In the genomic region with DNA sequence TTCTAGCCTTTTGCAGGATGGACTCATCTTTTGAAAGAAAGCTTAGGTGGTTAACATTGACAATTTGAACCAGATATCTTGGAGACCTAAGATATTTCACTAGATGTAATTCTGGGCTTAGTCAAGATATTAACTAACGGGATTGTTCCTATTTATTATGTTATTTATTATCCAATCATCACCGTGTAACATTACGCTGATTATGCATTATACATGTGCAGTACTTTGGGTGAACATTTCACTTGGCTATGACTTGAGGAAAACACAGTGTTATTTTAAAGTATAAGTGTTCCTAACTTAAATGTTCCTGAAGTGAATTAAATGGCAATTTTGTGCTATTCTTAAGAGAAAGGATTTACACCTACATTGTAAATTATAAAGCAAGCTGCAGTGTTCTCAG, we compare ENCODE assay signal across 25 cellular contexts.
DNase-seq lines count a peak whose midpoint lies in the region; ATAC-seq, FAIRE-seq and TF ChIP-seq lines count a peak whose summit lies in the region.
"Had no signal": no experiment of that assay in that cellular context is flagged by ENCODE, and none has a peak within 500 bp of the region (broad histone marks: within the 10 kb centered on the region; RNA-seq: fewer than 3 reads in every experiment).

No MANE protein-coding gene starts in this region.

- BruUV-seq in K562 (replicated peaks; lab: Mats Ljungman, UMichigan), result no TSS peak

- POLR2A ChIA-PET in A549 (lab: Yijun Ruan, JAX), result no interaction called here
- POLR2A ChIA-PET in K562 (lab: Yijun Ruan, JAX), result interaction anchor here (0.6 kb wide), 1 partner anchor 1562 kb away, joined by 3 read pairs; no protein-coding TSS in a partner anchor

- FAIRE-seq in A549 (lab: Jason Lieb, UNC), result no peak
- FAIRE-seq in K562 (lab: Jason Lieb, UNC), result no peak
- FAIRE-seq: GM12878, GM12892, GM18507 had no signal

- peak; percentile 4 for DNase-seq in DMS79 treated with DMSO at 0.1 percent for 48 hours (lab: John Stamatoyannopoulos, UW)
- no peak for DNase-seq in DMS79 (lab: John Stamatoyannopoulos, UW)
- DNase-seq in A549 (ENCODE audit: low read depth in 1 of 2, low spot score in 1 of 2), result no peak
- no peak for DNase-seq in K562 (ENCODE audit: extremely low read depth in 1 of 4, low spot score in 3 of 4)
- peak; percentile 55 for DNase-seq in putamen (ENCODE audit: low spot score)
- DNase-seq in NAMALWA (ENCODE audit: low spot score), result no peak
- no peak for DNase-seq in GOT3 (lab: John Stamatoyannopoulos, UW)
- DNase-seq: ACHN; BE2C; C1 segment of cervical spinal cord; CD4-positive, alpha-beta memory T cell; CD4-positive, CD25-positive, alpha-beta regulatory T cell; CD8-positive, alpha-beta memory T cell; COR-L47; DMS 273 treated with DMSO at 0.1 percent for 48 hours; DMS153; DMS53; DND-41; EL; GDM1 had no signal

- H3K9me1 ChIP-seq in K562 (ENCODE audit: control insufficient read depth, insufficient read depth, low read length), result no peaks in the 10 kb centered on the region

- no peak for TF ChIP-seq POLR2A in A549 (IDR thresholded peaks at IDR 0.05; ENCODE audit: low read length)
- TF ChIP-seq POLR2A in K562 (conservative IDR thresholded peaks at IDR 0.05), result no peak

- in situ Hi-C loops in K562 (cut with MboI), result no loop called here

- no peak overlapping the region for H3K4me3 ChIP-seq in A549
- no peak overlapping the region for H3K4me3 ChIP-seq in K562
- H3K4me3 ChIP-seq: BLaER1, GM12878 had no signal

- TF ChIP-seq EP300 in A549 (IDR thresholded peaks at IDR 0.05), result no peak
- no peak for TF ChIP-seq EP300 in K562 (IDR thresholded peaks at IDR 0.05; ENCODE audit: low read length)

- H3K27ac ChIP-seq in A549, result no peak overlapping the region
- no peak overlapping the region for H3K27ac ChIP-seq in K562 (ENCODE audit: extremely low read depth, low read depth, low read length)
- H3K27ac ChIP-seq: 22Rv1, BLaER1 had no signal

- no peaks in the 10 kb centered on the region for H3K79me2 ChIP-seq in K562 (ENCODE audit: control insufficient read depth, insufficient read depth, low read length)

- H3K9me3 ChIP-seq in A549 (no peaks in the 10 kb centered on the region), K562 (replicated peaks; ENCODE audit: control insufficient read depth, insufficient read depth, low read depth, low read length) (no peaks in the 10 kb centered on the region)
- H3K9me3 ChIP-seq: BE2C had no signal

- H3K4me2 ChIP-seq in A549, result no peak overlapping the region
- H3K4me2 ChIP-seq in K562 (ENCODE audit: insufficient read depth, low read length), result no peak overlapping the region

- no peak for ATAC-seq in A549
- ATAC-seq in K562, result no peak
- ATAC-seq: GM12878 had no signal

- H3K36me3 ChIP-seq in K562 (ENCODE audit: control insufficient read depth, insufficient read depth, low read length), result no peaks in the 10 kb centered on the region
- H3K36me3 ChIP-seq: BE2C, BLaER1 had no signal

- H4K20me1 ChIP-seq in K562 (replicated peaks; ENCODE audit: control insufficient read depth, insufficient read depth, low read length), result no peaks in the 10 kb centered on the region
- H4K20me1 ChIP-seq: BLaER1 had no signal

- no peak overlapping the region for H2AFZ ChIP-seq in K562 (ENCODE audit: low read depth, low read length)

- H3K9ac ChIP-seq in K562 (ENCODE audit: insufficient read depth in 1 of 2, low read depth in 2 of 2, low read length in 2 of 2), result no peak overlapping the region
- H3K9ac ChIP-seq: BLaER1 had no signal

- TF ChIP-seq CTCF in A549 (IDR thresholded peaks at IDR 0.05), result no peak
- no peak for TF ChIP-seq CTCF in K562 (IDR thresholded peaks at IDR 0.05 in 2 of 3, conservative IDR thresholded peaks at IDR 0.05 in 1 of 3; ENCODE audit: insufficient read depth in 2 of 3, low read depth in 1 of 3, low read length in 3 of 3)

- no peaks in the 10 kb centered on the region for H3K4me1 ChIP-seq in A549
- no peaks in the 10 kb centered on the region for H3K4me1 ChIP-seq in K562 (replicated peaks in 1 of 2; ENCODE audit: control insufficient read depth in 2 of 2, insufficient read depth in 2 of 2, low read length in 2 of 2)
- H3K4me1 ChIP-seq: BE2C had no signal

- 89% methylated on average over 3 of the region's 3 CpGs for WGBS in A549 (ENCODE audit: missing lambda C conversion rate)
- 4% methylated on average over 3 of the region's 3 CpGs for WGBS in K562 (ENCODE audit: insufficient coverage, low coverage, missing lambda C conversion rate)

- H3K27me3 ChIP-seq in K562 (ENCODE audit: control insufficient read depth in 2 of 2, insufficient read depth in 2 of 2, low read length in 2 of 2), result no peaks in the 10 kb centered on the region
- H3K27me3 ChIP-seq: BE2C, BLaER1 had no signal

- intact Hi-C loops in K562 (cut with micrococcal nuclease), result no loop called here

- CTCF ChIA-PET in A549 (lab: Yijun Ruan, JAX), result no interaction called here
- CTCF ChIA-PET in K562 (lab: Yijun Ruan, JAX; ENCODE audit: low intra/inter-chr PET ratio), result interaction anchor here (0.7 kb wide), 1 partner anchor 9 kb away, joined by 3 read pairs; no protein-coding TSS in a partner anchor

- no peak for TF ChIP-seq RAD21 in A549 (conservative IDR thresholded peaks at IDR 0.05 in 1 of 2, IDR thresholded peaks at IDR 0.05 in 1 of 2)
- TF ChIP-seq RAD21 in K562 (CRISPR knock-in tag; conservative IDR thresholded peaks at IDR 0.05 in 1 of 2, IDR thresholded peaks at IDR 0.05 in 1 of 2), result no peak

TF ChIP-seq in A549, 52 proteins besides CTCF, POLR2A, EP300 and RAD21:
- TF ChIP-seq HOXB5 (CRISPR knock-in tag; IDR thresholded peaks at IDR 0.05), result no peak
- no peak for TF ChIP-seq MAX (IDR thresholded peaks at IDR 0.05)
- peak; percentile 51 for TF ChIP-seq MAFK (IDR thresholded peaks at IDR 0.05; ENCODE audit: partially characterized antibody)

TF ChIP-seq in K562, 482 proteins besides CTCF, POLR2A, EP300 and RAD21:
- TF ChIP-seq KLF16 (IDR thresholded peaks at IDR 0.05), result no peak
- TF ChIP-seq DNMT1 (IDR thresholded peaks at IDR 0.05), result no peak
- TF ChIP-seq C11orf30 (IDR thresholded peaks at IDR 0.05; ENCODE audit: low read depth), result 0 out of 2 replicates have a peak, but pooled peaks have one; percentile 19
- TF ChIP-seq ZNF316 (IDR thresholded peaks at IDR 0.05), result peak; percentile 55; the same call in 1 of the 2 replicates

Comparison
In these comparisons a context has a peak if more than half of its experiments do, and no peak if none do; other contexts are left out.
1. DNase-seq: peak in DMS79 treated with DMSO at 0.1 percent for 48 hours (single experiment) and putamen (single experiment); none in DMS79 (single experiment), A549 (0 of 2), K562 (0 of 4), NAMALWA (single experiment) and GOT3 (single experiment).